ENCODE assay signal across 8 cellular contexts in the genomic region with DNA sequence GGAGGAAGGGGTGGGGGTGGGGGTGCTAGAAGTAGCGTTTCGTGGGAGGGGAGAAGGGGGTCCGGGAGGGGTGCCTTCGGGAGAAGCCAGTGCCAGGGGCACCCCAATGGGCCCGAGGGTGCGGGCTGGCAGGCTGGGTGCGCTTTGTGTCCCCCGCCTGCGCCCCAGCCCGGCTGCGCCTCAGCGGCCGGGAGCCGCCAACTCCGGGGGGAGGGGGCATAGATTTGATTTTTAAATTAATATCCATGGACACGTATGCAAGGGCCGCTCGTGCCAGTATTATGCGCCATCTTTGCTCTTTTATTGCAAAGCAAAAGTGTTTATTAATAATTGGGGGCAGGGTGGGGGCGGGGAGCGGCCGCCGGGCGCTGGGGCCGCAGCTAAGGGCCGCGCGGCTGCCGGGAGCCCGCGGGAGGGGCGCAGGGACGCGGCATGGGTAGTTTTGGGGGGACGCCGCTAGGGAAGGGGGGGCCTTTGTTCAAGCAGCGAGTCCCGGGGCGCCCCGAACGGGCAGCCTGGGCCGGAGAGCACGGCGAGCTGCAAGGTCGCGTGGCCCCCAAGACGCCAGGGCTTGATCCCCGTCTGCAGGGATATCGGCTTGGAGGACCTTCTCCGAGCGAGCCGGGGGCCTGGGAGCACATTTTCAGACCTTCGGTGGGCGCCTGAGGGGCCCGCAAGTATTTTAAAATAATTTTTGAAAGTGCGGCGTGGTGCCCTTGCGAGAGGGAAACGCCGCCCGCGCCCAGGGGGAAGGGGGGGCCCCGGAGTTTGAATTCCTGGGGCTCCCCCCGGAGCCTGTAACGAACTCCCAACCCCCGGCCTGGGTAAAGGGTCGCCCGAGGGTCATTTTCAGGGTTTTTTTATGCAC. TPM values are rescaled to one million over a fixed set of nuclear protein-coding genes. Genes with fewer than 3 reads are reported as not detected.
DNase-seq lines count a peak whose midpoint lies in the region; ATAC-seq lines count a peak whose summit lies in the region.

No MANE protein-coding gene starts in this region.

- CTCF ChIA-PET in activated CD8-positive, alpha-beta T cell treated with anti-CD3 and anti-CD28 coated beads, Interleukin-2, amount 10 ng/mL, durations not matched to agents 7 days and 5 days (lab: Charles Lee) = interaction anchor here (1.3 to 3.7 kb wide), 3 partner anchors 330 to 540 kb away, joined by 4 to 23 read pairs (median 14); no protein-coding TSS in a partner anchor

- H3K27me3 Mint-ChIP-seq in activated CD8-positive, alpha-beta T cell treated with anti-CD3 and anti-CD28 coated beads, Interleukin-2, amount 10 ng/mL, durations not matched to agents 7 days and 5 days (ENCODE audit: low read depth) = peaks cover 32% of the 10 kb centered on the region
- H3K27me3 Mint-ChIP-seq in stimulated activated memory B cell treated with anti-CD40 and anti-IgM and Interleukin-4, amounts not matched to agents 10 μg/mL and 1 μg/mL and 100 μg/mL, for 72 hours = peaks cover 41% of the 10 kb centered on the region

- H3K27ac Mint-ChIP-seq in activated CD8-positive, alpha-beta T cell treated with anti-CD3 and anti-CD28 coated beads, Interleukin-2, amount 10 ng/mL, durations not matched to agents 7 days and 5 days = no peak overlapping the region
- H3K27ac Mint-ChIP-seq in stimulated activated memory B cell treated with anti-CD40 and anti-IgM and Interleukin-4, amounts not matched to agents 10 μg/mL and 1 μg/mL and 100 μg/mL, for 72 hours = peak overlapping the region; percentile 83

- H3K36me3 Mint-ChIP-seq in activated CD8-positive, alpha-beta T cell treated with anti-CD3 and anti-CD28 coated beads, Interleukin-2, amount 10 ng/mL, durations not matched to agents 7 days and 5 days (ENCODE audit: low read depth) = no peaks in the 10 kb centered on the region
- no peaks in the 10 kb centered on the region for H3K36me3 Mint-ChIP-seq in stimulated activated memory B cell treated with anti-CD40 and anti-IgM and Interleukin-4, amounts not matched to agents 10 μg/mL and 1 μg/mL and 100 μg/mL, for 72 hours

- H3K9me3 ChIP-seq in iPS-18c (ENCODE audit: control insufficient read depth, insufficient read depth, low read length) = no peaks in the 10 kb centered on the region

- no peak for ATAC-seq in activated CD8-positive, alpha-beta T cell treated with anti-CD3 and anti-CD28 coated beads, Interleukin-2, amount 10 ng/mL, durations not matched to agents 7 days and 5 days
- ATAC-seq in stimulated activated memory B cell treated with anti-CD40 and anti-IgM and Interleukin-4, amounts not matched to agents 10 μg/mL and 1 μg/mL and 100 μg/mL, for 72 hours = no peak

- peak overlapping the region; percentile 84 for H3K4me3 ChIP-seq in iPS-18c (ENCODE audit: insufficient read depth, low read depth, low read length)

- POLR2A ChIA-PET in activated CD8-positive, alpha-beta T cell treated with anti-CD3 and anti-CD28 coated beads, Interleukin-2, amount 10 ng/mL, durations not matched to agents 7 days and 5 days (lab: Charles Lee) = no interaction called here

- H3K4me3 Mint-ChIP-seq in activated CD8-positive, alpha-beta T cell treated with anti-CD3 and anti-CD28 coated beads, Interleukin-2, amount 10 ng/mL, durations not matched to agents 7 days and 5 days = peak overlapping the region; percentile 56
- peak overlapping the region; percentile 81 for H3K4me3 Mint-ChIP-seq in stimulated activated memory B cell treated with anti-CD40 and anti-IgM and Interleukin-4, amounts not matched to agents 10 μg/mL and 1 μg/mL and 100 μg/mL, for 72 hours

- DNase-seq in DMS 273 (lab: John Stamatoyannopoulos, UW; ENCODE audit: unreplicated experiment) (peak; percentile 44), DMS 273 treated with DMSO at 0.1 percent for 48 hours (lab: John Stamatoyannopoulos, UW) (no peak), occipital lobe (lab: John Stamatoyannopoulos, UW) (no peak), SIG-M5 (lab: John Stamatoyannopoulos, UW) (no peak)
- no peak for DNase-seq in activated CD8-positive, alpha-beta T cell treated with anti-CD3 and anti-CD28 coated beads, Interleukin-2, amount 10 ng/mL, durations not matched to agents 7 days and 5 days
- no peak for DNase-seq in NK-92 treated with Interleukin-12 subunit alpha and Interleukin-12 subunit beta, amount 100 ng/mL, for 24 hours (lab: John Stamatoyannopoulos, UW)

- H3K4me1 Mint-ChIP-seq in activated CD8-positive, alpha-beta T cell treated with anti-CD3 and anti-CD28 coated beads, Interleukin-2, amount 10 ng/mL, durations not matched to agents 7 days and 5 days (ENCODE audit: low read depth) = peaks cover 20% of the 10 kb centered on the region
- peaks cover 43% of the 10 kb centered on the region for H3K4me1 Mint-ChIP-seq in stimulated activated memory B cell treated with anti-CD40 and anti-IgM and Interleukin-4, amounts not matched to agents 10 μg/mL and 1 μg/mL and 100 μg/mL, for 72 hours

- no peaks in the 10 kb centered on the region for H3K9me3 Mint-ChIP-seq in activated CD8-positive, alpha-beta T cell treated with anti-CD3 and anti-CD28 coated beads, Interleukin-2, amount 10 ng/mL, durations not matched to agents 7 days and 5 days (ENCODE audit: insufficient read depth)
- H3K9me3 Mint-ChIP-seq in stimulated activated memory B cell treated with anti-CD40 and anti-IgM and Interleukin-4, amounts not matched to agents 10 μg/mL and 1 μg/mL and 100 μg/mL, for 72 hours = no peaks in the 10 kb centered on the region

RNA-seq across cellular contexts. Expression of gene CCND1, which starts 1.0 kb away (rescaled TPM):
- under 1 TPM in 1 of 2 experiments, not detected in 1; 0.68 TPM for total RNA-seq in activated CD8-positive, alpha-beta T cell treated with anti-CD3 and anti-CD28 coated beads, Interleukin-2, amount 10 ng/mL, durations not matched to agents 7 days and 5 days
- total RNA-seq in occipital lobe = 14.0 TPM

RNA-seq across cellular contexts. Expression of gene LTO1, which starts 33.2 kb away (rescaled TPM):
- 10 to 100 TPM; 21.0 to 23.0 TPM for total RNA-seq in activated CD8-positive, alpha-beta T cell treated with anti-CD3 and anti-CD28 coated beads, Interleukin-2, amount 10 ng/mL, durations not matched to agents 7 days and 5 days
- total RNA-seq in occipital lobe = 17.9 TPM
